In the genomic region with DNA sequence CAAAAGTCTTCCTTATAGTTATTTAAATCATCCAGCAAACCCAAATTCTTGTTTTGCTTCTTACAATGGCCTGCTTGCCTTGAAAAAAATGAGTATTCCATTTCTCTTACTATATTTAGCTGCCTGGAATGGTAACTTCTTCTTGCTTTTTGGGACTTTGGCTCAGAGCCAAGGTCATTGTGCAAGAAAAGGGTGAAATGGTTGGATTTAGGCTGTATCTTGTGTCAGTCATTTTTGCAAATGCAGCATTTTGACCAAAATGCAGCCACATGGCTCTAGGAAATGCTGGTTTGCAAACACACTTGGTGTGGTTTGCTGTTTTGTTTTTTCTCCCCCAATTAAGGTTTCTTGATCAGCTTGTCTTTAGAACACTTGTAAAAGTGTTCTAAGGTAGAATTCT, we compare ENCODE assay signal across 1 cellular context.
TF ChIP-seq lines count a peak whose summit lies in the region.

No MANE protein-coding gene starts in this region.

TF ChIP-seq in liver, 16 proteins besides CTCF, POLR2A, EP300 and RAD21 (continued from another document):
- TF ChIP-seq ATF3 (IDR thresholded peaks at IDR 0.05), result no peak
- TF ChIP-seq REST (IDR thresholded peaks at IDR 0.05), result no peak
